In the genomic region with DNA sequence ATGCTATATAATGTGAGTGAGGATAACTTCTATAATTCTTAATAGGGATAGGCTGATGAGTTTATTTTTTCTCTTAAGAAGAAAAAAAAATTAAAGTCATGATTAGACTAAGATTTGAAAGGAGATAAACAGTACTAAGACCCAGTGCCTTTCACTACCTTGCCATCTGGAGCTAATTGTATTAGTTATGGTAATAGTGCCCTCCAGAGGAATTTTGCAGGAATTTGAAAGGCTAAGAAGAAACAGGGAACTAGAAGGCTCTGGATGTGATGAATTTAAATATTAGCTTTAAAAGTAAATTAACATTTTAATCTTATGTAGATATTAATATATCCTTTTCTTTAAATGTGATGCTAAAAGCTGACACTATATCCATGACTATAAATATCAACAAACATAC, we compare ENCODE assay signal across 8 cellular contexts. TPM values are rescaled to one million over a fixed set of nuclear protein-coding genes. Genes with fewer than 3 reads are reported as not detected.
DNase-seq lines count a peak whose midpoint lies in the region; ATAC-seq and TF ChIP-seq lines count a peak whose summit lies in the region.

No MANE protein-coding gene starts in this region.

- H3K4me1 ChIP-seq in liver (ENCODE audit: control insufficient read depth in 4 of 4, insufficient read depth in 4 of 4, low read length in 3 of 4): no peaks in the 10 kb centered on the region

- no peaks in the 10 kb centered on the region for H3K9me3 ChIP-seq in liver (ENCODE audit: control insufficient read depth in 4 of 4, low read length in 3 of 4)

- DNase-seq in GM13976 (ENCODE audit: low spot score) (peak; percentile 26), NCI-H1417 treated with DMSO at 0.1 percent for 48 hours (lab: John Stamatoyannopoulos, UW) (peak; percentile 63), astrocyte of the cerebellum (ENCODE audit: low read depth) (peak; percentile 43), posterior cingulate gyrus (no peak)

- no peak overlapping the region for H3K9ac ChIP-seq in liver (ENCODE audit: low read depth in 1 of 2, low read length in 2 of 2)

- peak; percentile 90 to 91 for TF ChIP-seq RAD21 in liver (IDR thresholded peaks at IDR 0.05)

- TF ChIP-seq CTCF in GM13976 (IDR thresholded peaks at IDR 0.05; ENCODE audit: borderline replicate concordance, control extremely low read depth, extremely low read depth, insufficient read depth, missing control alignments) (peak; percentile 26), astrocyte of the cerebellum (IDR thresholded peaks at IDR 0.05; ENCODE audit: low read depth, low read length, missing control alignments) (peak; percentile 49), liver (IDR thresholded peaks at IDR 0.05; ENCODE audit: low read depth, low read length, missing input control) (peak; percentile 72)

- H3K36me3 ChIP-seq in liver (ENCODE audit: control insufficient read depth in 4 of 4, insufficient read depth in 3 of 4, low read depth in 1 of 4, low read length in 3 of 4): no peaks in the 10 kb centered on the region

- H3K4me3 ChIP-seq in astrocyte of the cerebellum (ENCODE audit: low read depth, low read length) (no peak overlapping the region), liver (ENCODE audit: low read depth in 1 of 3, low read length in 3 of 3) (no peak overlapping the region)

- ATAC-seq in HG02973 (IDR thresholded peaks at IDR 0.05; ENCODE audit: unreplicated experiment) (no peak), HG03469 (IDR thresholded peaks at IDR 0.05; ENCODE audit: unreplicated experiment) (no peak), HG03457 (IDR thresholded peaks at IDR 0.05; ENCODE audit: unreplicated experiment) (no peak)

- intact Hi-C loops in posterior cingulate gyrus (cut with DNase I): loop anchor here (5.0 kb wide), 1 partner anchor 82 kb away; no protein-coding TSS in a partner anchor

- H3K27ac ChIP-seq in liver (ENCODE audit: low read depth in 1 of 2, low read length in 2 of 2): no peak overlapping the region

- no peaks in the 10 kb centered on the region for H3K27me3 ChIP-seq in liver (ENCODE audit: control insufficient read depth in 4 of 4, insufficient read depth in 4 of 4, low read length in 3 of 4)

- in situ Hi-C loops in GM13976 (cut with MboI; ENCODE audit: low sequenced_read_pairs, unreplicated experiment) (no loop called here), astrocyte of the cerebellum (cut with HindIII; ENCODE audit: low sequenced_read_pairs) (loop anchor here (5.0 kb wide), 1 partner anchor 87 kb away; no protein-coding TSS in a partner anchor)

TF ChIP-seq in liver, 16 proteins besides CTCF, POLR2A, EP300 and RAD21:
- TF ChIP-seq NR2F2 (IDR thresholded peaks at IDR 0.05) (no peak), HNF4G (IDR thresholded peaks at IDR 0.05) (no peak), YY1 (IDR thresholded peaks at IDR 0.05) (no peak), EGR1 (IDR thresholded peaks at IDR 0.05; ENCODE audit: low read depth in 2 of 2) (no peak), HNF4A (conservative IDR thresholded peaks at IDR 0.05) (no peak), FOXA1 (IDR thresholded peaks at IDR 0.05) (no peak), GABPA (IDR thresholded peaks at IDR 0.05 in 1 of 2, conservative IDR thresholded peaks at IDR 0.05 in 1 of 2) (no peak), FOXA2 (IDR thresholded peaks at IDR 0.05) (no peak), SP1 (IDR thresholded peaks at IDR 0.05) (no peak), TAF1 (conservative IDR thresholded peaks at IDR 0.05) (no peak), JUND (IDR thresholded peaks at IDR 0.05) (no peak), RXRA (IDR thresholded peaks at IDR 0.05) (no peak)
- TF ChIP-seq, protein P1, sequence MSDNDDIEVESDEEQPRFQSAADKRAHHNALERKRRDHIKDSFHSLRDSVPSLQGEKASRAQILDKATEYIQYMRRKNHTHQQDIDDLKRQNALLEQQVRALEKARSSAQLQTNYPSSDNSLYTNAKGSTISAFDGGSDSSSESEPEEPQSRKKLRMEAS (IDR thresholded peaks at IDR 0.05): no peak
- TF ChIP-seq, protein P2, sequence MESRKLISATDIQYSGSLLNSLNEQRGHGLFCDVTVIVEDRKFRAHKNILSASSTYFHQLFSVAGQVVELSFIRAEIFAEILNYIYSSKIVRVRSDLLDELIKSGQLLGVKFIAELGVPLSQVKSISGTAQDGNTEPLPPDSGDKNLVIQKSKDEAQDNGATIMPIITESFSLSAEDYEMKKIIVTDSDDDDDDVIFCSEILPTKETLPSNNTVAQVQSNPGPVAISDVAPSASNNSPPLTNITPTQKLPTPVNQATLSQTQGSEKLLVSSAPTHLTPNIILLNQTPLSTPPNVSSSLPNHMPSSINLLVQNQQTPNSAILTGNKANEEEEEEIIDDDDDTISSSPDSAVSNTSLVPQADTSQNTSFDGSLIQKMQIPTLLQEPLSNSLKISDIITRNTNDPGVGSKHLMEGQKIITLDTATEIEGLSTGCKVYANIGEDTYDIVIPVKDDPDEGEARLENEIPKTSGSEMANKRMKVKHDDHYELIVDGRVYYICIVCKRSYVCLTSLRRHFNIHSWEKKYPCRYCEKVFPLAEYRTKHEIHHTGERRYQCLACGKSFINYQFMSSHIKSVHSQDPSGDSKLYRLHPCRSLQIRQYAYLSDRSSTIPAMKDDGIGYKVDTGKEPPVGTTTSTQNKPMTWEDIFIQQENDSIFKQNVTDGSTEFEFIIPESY (IDR thresholded peaks at IDR 0.05): no peak
- TF ChIP-seq, protein P3, sequence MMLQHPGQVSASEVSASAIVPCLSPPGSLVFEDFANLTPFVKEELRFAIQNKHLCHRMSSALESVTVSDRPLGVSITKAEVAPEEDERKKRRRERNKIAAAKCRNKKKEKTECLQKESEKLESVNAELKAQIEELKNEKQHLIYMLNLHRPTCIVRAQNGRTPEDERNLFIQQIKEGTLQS (IDR thresholded peaks at IDR 0.05): no peak
- TF ChIP-seq, protein P4, sequence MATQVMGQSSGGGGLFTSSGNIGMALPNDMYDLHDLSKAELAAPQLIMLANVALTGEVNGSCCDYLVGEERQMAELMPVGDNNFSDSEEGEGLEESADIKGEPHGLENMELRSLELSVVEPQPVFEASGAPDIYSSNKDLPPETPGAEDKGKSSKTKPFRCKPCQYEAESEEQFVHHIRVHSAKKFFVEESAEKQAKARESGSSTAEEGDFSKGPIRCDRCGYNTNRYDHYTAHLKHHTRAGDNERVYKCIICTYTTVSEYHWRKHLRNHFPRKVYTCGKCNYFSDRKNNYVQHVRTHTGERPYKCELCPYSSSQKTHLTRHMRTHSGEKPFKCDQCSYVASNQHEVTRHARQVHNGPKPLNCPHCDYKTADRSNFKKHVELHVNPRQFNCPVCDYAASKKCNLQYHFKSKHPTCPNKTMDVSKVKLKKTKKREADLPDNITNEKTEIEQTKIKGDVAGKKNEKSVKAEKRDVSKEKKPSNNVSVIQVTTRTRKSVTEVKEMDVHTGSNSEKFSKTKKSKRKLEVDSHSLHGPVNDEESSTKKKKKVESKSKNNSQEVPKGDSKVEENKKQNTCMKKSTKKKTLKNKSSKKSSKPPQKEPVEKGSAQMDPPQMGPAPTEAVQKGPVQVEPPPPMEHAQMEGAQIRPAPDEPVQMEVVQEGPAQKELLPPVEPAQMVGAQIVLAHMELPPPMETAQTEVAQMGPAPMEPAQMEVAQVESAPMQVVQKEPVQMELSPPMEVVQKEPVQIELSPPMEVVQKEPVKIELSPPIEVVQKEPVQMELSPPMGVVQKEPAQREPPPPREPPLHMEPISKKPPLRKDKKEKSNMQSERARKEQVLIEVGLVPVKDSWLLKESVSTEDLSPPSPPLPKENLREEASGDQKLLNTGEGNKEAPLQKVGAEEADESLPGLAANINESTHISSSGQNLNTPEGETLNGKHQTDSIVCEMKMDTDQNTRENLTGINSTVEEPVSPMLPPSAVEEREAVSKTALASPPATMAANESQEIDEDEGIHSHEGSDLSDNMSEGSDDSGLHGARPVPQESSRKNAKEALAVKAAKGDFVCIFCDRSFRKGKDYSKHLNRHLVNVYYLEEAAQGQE (IDR thresholded peaks at IDR 0.05): no peak

RNA-seq across cellular contexts. Expression of a gene that starts 36.6 kb away (rescaled TPM):
- total RNA-seq in liver: 10 to 100 TPM; 14.0 to 40.1 TPM
- 10 to 100 TPM in 1 of 2 donors, 1 to 10 TPM in 1; 4.9 to 24.8 TPM for polyA plus RNA-seq in liver

Comparison
In these comparisons a context has a peak if more than half of its experiments do, and no peak if none do; other contexts are left out.
1. DNase-seq: peak in GM13976 (single experiment), NCI-H1417 treated with DMSO at 0.1 percent for 48 hours (single experiment) and astrocyte of the cerebellum (single experiment); none in posterior cingulate gyrus (0 of 10).
2. Peak in every context shown above with its lines, with median percentiles within 50 percentile points of each other: CTCF ChIP-seq.